8 cellular contexts compared by ENCODE assay signal in genomic region chr19:55676384-55676783, GRCh38. TPM values are rescaled to one million over a fixed set of nuclear protein-coding genes. Genes with fewer than 3 reads are reported as not detected.
DNase-seq lines count a peak whose midpoint lies in the region; ATAC-seq, FAIRE-seq and TF ChIP-seq lines count a peak whose summit lies in the region.

No MANE protein-coding gene starts in this region.

- H3K4me1 ChIP-seq in rectal smooth muscle tissue (ENCODE audit: control insufficient read depth, insufficient read depth, low read length) = peaks cover 13% of the 10 kb centered on the region

- peak; percentile 11 for FAIRE-seq in GM19239 (lab: Jason Lieb, UNC)
- FAIRE-seq in GM12892 (lab: Jason Lieb, UNC) = no peak

- H3K9me3 Mint-ChIP-seq in T-cell = no peaks in the 10 kb centered on the region

- no peaks in the 10 kb centered on the region for H3K27me3 ChIP-seq in rectal smooth muscle tissue (ENCODE audit: control insufficient read depth, insufficient read depth, low read length)

- no peak for TF ChIP-seq POLR2A in GM12892 (IDR thresholded peaks at IDR 0.05; ENCODE audit: low read depth, low read length)

- ATAC-seq in T-cell (replicated peaks in 1 of 4) (no peak), GM21737 (IDR thresholded peaks at IDR 0.05; ENCODE audit: unreplicated experiment) (no peak)

- H3K36me3 Mint-ChIP-seq in T-cell = peaks cover 31% of the 10 kb centered on the region

- CTCF ChIA-PET in T-cell (lab: Charles Lee) = no interaction called here

- H3K4me3 ChIP-seq in fibroblast of pulmonary artery (replicated peaks; ENCODE audit: low read depth, low read length) = peak overlapping the region; percentile 93
- peak overlapping the region; percentile 83 for H3K4me3 ChIP-seq in rectal smooth muscle tissue (ENCODE audit: low read length)

- POLR2A ChIA-PET in T-cell (lab: Charles Lee) = no interaction called here

- peak overlapping the region; percentile 95 to 98 (median 96) for H3K4me3 Mint-ChIP-seq in T-cell

- peaks cover 59 to 73% (median 67%) of the 10 kb centered on the region in 3 donors for H3K4me1 Mint-ChIP-seq in T-cell

- peak overlapping the region; percentile 16 to 61 for H3K27ac Mint-ChIP-seq in T-cell

- H3K36me3 ChIP-seq in rectal smooth muscle tissue (ENCODE audit: control insufficient read depth, insufficient read depth, low read length) = peaks cover 19% of the 10 kb centered on the region

- H3K9ac ChIP-seq in rectal smooth muscle tissue (ENCODE audit: low read length) = no peak overlapping the region

- TF ChIP-seq CTCF in fibroblast of pulmonary artery (IDR thresholded peaks at IDR 0.05; ENCODE audit: low read length, missing control alignments) = peak; percentile 22

- no peak for DNase-seq in GM19239 (ENCODE audit: insufficient read length, low spot score)
- no peak for DNase-seq in T-cell
- peak; percentile 31 for DNase-seq in fibroblast of pulmonary artery (ENCODE audit: low read depth)
- no peak for DNase-seq in ureter (ENCODE audit: low spot score)
- no peak for DNase-seq in SKM-1 treated with dmso at 0.1 percent for 144 hours (lab: John Stamatoyannopoulos, UW; ENCODE audit: unreplicated experiment)
- no peak for DNase-seq in GM12892 (ENCODE audit: insufficient read length)

- no peak overlapping the region for H3K27ac ChIP-seq in rectal smooth muscle tissue (ENCODE audit: low read depth, low read length)

- H3K27me3 Mint-ChIP-seq in T-cell = no peaks in the 10 kb centered on the region

RNA-seq across cellular contexts. Expression of gene EPN1, which starts 1.4 kb away (rescaled TPM):
- total RNA-seq in T-cell = 10 to 100 TPM; 32.6 to 75.2 (median 60.6) TPM
- 78.5 TPM for total RNA-seq in ureter
- 5.9 TPM for polyA plus RNA-seq in GM12892 (2012; ENCODE audit: missing spikeins)

RNA-seq across cellular contexts. Expression of gene U2AF2, which starts 21.5 kb away (rescaled TPM):
- total RNA-seq in T-cell (100 to 1,000 TPM; 254 to 310 (median 303) TPM), ureter (195 TPM)
- polyA plus RNA-seq in GM12892 (2012; ENCODE audit: missing spikeins) = 137 TPM

RNA-seq across cellular contexts. Expression of gene CCDC106, which starts 28.4 kb away (rescaled TPM):
- total RNA-seq in T-cell (1 to 10 TPM; 1.7 to 4.7 (median 3.8) TPM), ureter (12.3 TPM)
- polyA plus RNA-seq in GM12892 (2012; ENCODE audit: missing spikeins) = 20.1 TPM

RNA-seq across cellular contexts. Expression of gene ZNF581, which starts 32.9 kb away (rescaled TPM):
- 10 to 100 TPM; 26.4 to 38.7 (median 31.9) TPM for total RNA-seq in T-cell
- 22.7 TPM for total RNA-seq in ureter
- polyA plus RNA-seq in GM12892 (2012; ENCODE audit: missing spikeins) = 27.0 TPM

RNA-seq across cellular contexts. Expression of gene ZNF580, which starts 35.6 kb away (rescaled TPM):
- total RNA-seq in T-cell = 100 to 1,000 TPM in 2 of 5 donors, 10 to 100 TPM in 3; 44.6 to 116 (median 94.2) TPM
- 56.5 TPM for total RNA-seq in ureter
- polyA plus RNA-seq in GM12892 (2012; ENCODE audit: missing spikeins) = 14.4 TPM
